In genomic region chr19:16076154-16076957, GRCh38 we compare ENCODE assay signal across 8 cellular contexts. TPM values are rescaled to one million over a fixed set of nuclear protein-coding genes. Genes with fewer than 3 reads are reported as not detected.
DNase-seq lines count a peak whose midpoint lies in the region; ATAC-seq and TF ChIP-seq lines count a peak whose summit lies in the region.

Gene TPM4 (plus strand): TSS chr19:16076495. CDS start chr19:16076566, 71 bp downstream.

- H3K4me3 Mint-ChIP-seq in activated naive CD8-positive, alpha-beta T cell treated with anti-CD3 and anti-CD28 coated beads, Interleukin-2, amount 10 ng/mL, durations not matched to agents 7 days and 5 days = peak within 1 kb of the TSS; percentile 89

- ATAC-seq in GM21381 (IDR thresholded peaks at IDR 0.05; ENCODE audit: unreplicated experiment) = peak; percentile 61
- peak; percentile 63 for ATAC-seq in activated naive CD8-positive, alpha-beta T cell treated with anti-CD3 and anti-CD28 coated beads, Interleukin-2, amount 10 ng/mL, durations not matched to agents 7 days and 5 days (ENCODE audit: low read depth)

- H3K4me2 ChIP-seq in parathyroid adenoma (ENCODE audit: low read length) = peak within 1 kb of the TSS; percentile 88

- H3K4me1 Mint-ChIP-seq in activated naive CD8-positive, alpha-beta T cell treated with anti-CD3 and anti-CD28 coated beads, Interleukin-2, amount 10 ng/mL, durations not matched to agents 7 days and 5 days = peaks cover 61% of the 10 kb centered on the region

- H3K27me3 Mint-ChIP-seq in activated naive CD8-positive, alpha-beta T cell treated with anti-CD3 and anti-CD28 coated beads, Interleukin-2, amount 10 ng/mL, durations not matched to agents 7 days and 5 days = no peaks in the 10 kb centered on the region

- H3K36me3 ChIP-seq in cardiac muscle cell (peaks cover 3% of the 10 kb centered on the region), parathyroid adenoma (ENCODE audit: control insufficient read depth, insufficient read depth, low read length) (no peaks in the 10 kb centered on the region), tibial artery (peaks cover 7 to 32% (median 28%) of the 10 kb centered on the region in 3 donors)

- H2AFZ ChIP-seq in parathyroid adenoma = peak within 1 kb of the TSS; percentile 90

- H3K27ac ChIP-seq in cardiac muscle cell = peak within 1 kb of the TSS; percentile 99
- peak within 1 kb of the TSS; percentile 91 for H3K27ac ChIP-seq in parathyroid adenoma
- H3K27ac ChIP-seq in tibial artery = peak within 1 kb of the TSS; percentile 99 to 100

- H3K4me3 ChIP-seq in Jurkat, Clone E6-1 (ENCODE audit: low read length) = peak within 1 kb of the TSS; percentile 99
- H3K4me3 ChIP-seq in cardiac muscle cell (peak within 1 kb of the TSS; percentile 86), parathyroid adenoma (ENCODE audit: low read depth, low read length) (peak within 1 kb of the TSS; percentile 67), tibial artery (peak within 1 kb of the TSS; percentile 97)

- peak within 1 kb of the TSS; percentile 92 for H3K9ac ChIP-seq in parathyroid adenoma

- H3K9me3 ChIP-seq in cardiac muscle cell (ENCODE audit: low read depth) (no peaks in the 10 kb centered on the region), parathyroid adenoma (ENCODE audit: control insufficient read depth, low read length) (no peaks in the 10 kb centered on the region), tibial artery (no peaks in the 10 kb centered on the region)

- POLR2A ChIA-PET in activated naive CD8-positive, alpha-beta T cell treated with anti-CD3 and anti-CD28 coated beads, Interleukin-2, amount 10 ng/mL, durations not matched to agents 7 days and 5 days (lab: Charles Lee) = interaction anchor here (0.5 to 8.7 kb wide), 19 partner anchors 9 to 265 kb away, joined by 3 to 100 read pairs (median 5); partner anchors contain the start of genes FAM32A, HSH2D and RAB8A

- H3K36me3 Mint-ChIP-seq in activated naive CD8-positive, alpha-beta T cell treated with anti-CD3 and anti-CD28 coated beads, Interleukin-2, amount 10 ng/mL, durations not matched to agents 7 days and 5 days = peaks cover 27% of the 10 kb centered on the region

- DNase-seq in DMS 273 treated with DMSO at 0.1 percent for 48 hours (lab: John Stamatoyannopoulos, UW) = peak; percentile 65
- peak; percentile 89 for DNase-seq in Jurkat, Clone E6-1 (ENCODE audit: low read depth, low spot score)
- DNase-seq in SW 1271 (lab: John Stamatoyannopoulos, UW) = peak; percentile 72 to 85
- DNase-seq in activated naive CD8-positive, alpha-beta T cell treated with anti-CD3 and anti-CD28 coated beads, Interleukin-2, amount 10 ng/mL, durations not matched to agents 7 days and 5 days = peak; percentile 93
- DNase-seq in cardiac muscle cell (ENCODE audit: low read depth in 1 of 2, low spot score in 1 of 2) = peak; percentile 94 to 99
- peak; percentile 92 to 98 for DNase-seq in tibial artery

- H3K4me1 ChIP-seq in cardiac muscle cell (ENCODE audit: low read depth) (peaks cover 20% of the 10 kb centered on the region), parathyroid adenoma (no peaks in the 10 kb centered on the region), tibial artery (peaks cover 0 to 77% (median 55%) of the 10 kb centered on the region in 4 donors)

- H3K27me3 ChIP-seq in cardiac muscle cell (no peaks in the 10 kb centered on the region), parathyroid adenoma (ENCODE audit: control insufficient read depth, insufficient read depth, low read length) (no peaks in the 10 kb centered on the region), tibial artery (no peaks in the 10 kb centered on the region)

- H3K9me3 Mint-ChIP-seq in activated naive CD8-positive, alpha-beta T cell treated with anti-CD3 and anti-CD28 coated beads, Interleukin-2, amount 10 ng/mL, durations not matched to agents 7 days and 5 days = no peaks in the 10 kb centered on the region

- TF ChIP-seq CTCF in cardiac muscle cell (IDR thresholded peaks at IDR 0.05; ENCODE audit: low read depth, low read length) = no peak
- no peak for TF ChIP-seq CTCF in parathyroid adenoma (IDR thresholded peaks at IDR 0.05)
- TF ChIP-seq CTCF in tibial artery (IDR thresholded peaks at IDR 0.05) = no peak

- H3K79me2 ChIP-seq in parathyroid adenoma = peaks cover 3% of the 10 kb centered on the region

- intact Hi-C loops in tibial artery (cut with DNase I; ENCODE audit: low total_unique reads) = no loop called here

- H3K27ac Mint-ChIP-seq in activated naive CD8-positive, alpha-beta T cell treated with anti-CD3 and anti-CD28 coated beads, Interleukin-2, amount 10 ng/mL, durations not matched to agents 7 days and 5 days = peak within 1 kb of the TSS; percentile 93

RNA-seq across cellular contexts. Expression of gene TPM4, which starts in this region (rescaled TPM):
- 623 TPM for polyA plus RNA-seq in Jurkat, Clone E6-1 (2012; ENCODE audit: insufficient read depth, insufficient read length)
- total RNA-seq in activated naive CD8-positive, alpha-beta T cell treated with anti-CD3 and anti-CD28 coated beads, Interleukin-2, amount 10 ng/mL, durations not matched to agents 7 days and 5 days = 100 to 1,000 TPM; 278 to 282 TPM
- 184 and 268 TPM in 2 replicates for total RNA-seq in cardiac muscle cell
- 118 and 120 TPM in 2 replicates for polyA plus RNA-seq in cardiac muscle cell

Comparison
In these comparisons a context has a peak if more than half of its experiments do, and no peak if none do; other contexts are left out.
1. Peak in every context shown above with its lines: DNase-seq, ATAC-seq, H3K4me3 ChIP-seq and H3K27ac ChIP-seq.